ENCODE assay signal across 8 cellular contexts in genomic region chr17:4968166-4968915, GRCh38. TPM values are rescaled to one million over a fixed set of nuclear protein-coding genes. Genes with fewer than 3 reads are reported as not detected.
A peak's percentile ranks its signal among the peaks of the same experiment; 100 is the strongest.
DNase-seq lines count a peak whose midpoint lies in the region; ATAC-seq and TF ChIP-seq lines count a peak whose summit lies in the region.

No MANE protein-coding gene starts in this region.

- peaks cover 28% of the 10 kb centered on the region for H3K36me3 Mint-ChIP-seq in CD4-positive, CD25-positive, alpha-beta regulatory T cell

- H3K4me1 ChIP-seq in CD4-positive, CD25-positive, alpha-beta regulatory T cell (ENCODE audit: control insufficient read depth, insufficient read depth, low read length, poor library complexity, severe bottlenecking), result peaks cover 31% of the 10 kb centered on the region
- H3K4me1 ChIP-seq in osteoblast (ENCODE audit: insufficient read depth, low read length), result peaks cover 34% of the 10 kb centered on the region

- H3K4me1 Mint-ChIP-seq in CD4-positive, CD25-positive, alpha-beta regulatory T cell, result peaks cover 6 to 27% (median 22%) of the 10 kb centered on the region in 4 donors

- no peaks in the 10 kb centered on the region for H3K27me3 ChIP-seq in CD4-positive, CD25-positive, alpha-beta regulatory T cell (ENCODE audit: control insufficient read depth, insufficient read depth, low read length)
- no peaks in the 10 kb centered on the region for H3K27me3 ChIP-seq in osteoblast (ENCODE audit: insufficient read depth, low read length)

- H3K4me3 Mint-ChIP-seq in CD4-positive, CD25-positive, alpha-beta regulatory T cell, result no peak overlapping the region

- peak overlapping the region; percentile 72 for H2AFZ ChIP-seq in osteoblast (ENCODE audit: low read length)

- peaks cover 17% of the 10 kb centered on the region for H3K36me3 ChIP-seq in CD4-positive, CD25-positive, alpha-beta regulatory T cell (ENCODE audit: control insufficient read depth, insufficient read depth, low read length)
- peaks cover 27% of the 10 kb centered on the region for H3K36me3 ChIP-seq in osteoblast (ENCODE audit: insufficient read depth, low read length)

- TF ChIP-seq CTCF in VCaP (conservative IDR thresholded peaks at IDR 0.05) (no peak), osteoblast (IDR thresholded peaks at IDR 0.05; ENCODE audit: extremely low read depth, low read depth, low read length) (no peak)

- H3K27ac Mint-ChIP-seq in CD4-positive, CD25-positive, alpha-beta regulatory T cell, result no peak overlapping the region

- no peak for ATAC-seq in CD4-positive, CD25-positive, alpha-beta regulatory T cell (ENCODE audit: low read depth in 2 of 2)
- peak; percentile 0 for ATAC-seq in HG02588 (IDR thresholded peaks at IDR 0.05; ENCODE audit: unreplicated experiment)
- peak; percentile 0 for ATAC-seq in esophagus mucosa
- no peak for ATAC-seq in GM19452 (IDR thresholded peaks at IDR 0.05; ENCODE audit: unreplicated experiment)
- ATAC-seq in GM18870 (IDR thresholded peaks at IDR 0.05; ENCODE audit: unreplicated experiment), result no peak

- H4K20me1 ChIP-seq in osteoblast (ENCODE audit: insufficient read depth, low read length), result no peaks in the 10 kb centered on the region

- H3K27me3 Mint-ChIP-seq in CD4-positive, CD25-positive, alpha-beta regulatory T cell, result no peaks in the 10 kb centered on the region

- H3K9me3 ChIP-seq in CD4-positive, CD25-positive, alpha-beta regulatory T cell (ENCODE audit: control insufficient read depth in 2 of 2, low read length in 2 of 2), result no peaks in the 10 kb centered on the region
- H3K9me3 ChIP-seq in osteoblast (ENCODE audit: low read depth, low read length), result no peaks in the 10 kb centered on the region

- peak overlapping the region; percentile 90 for H3K4me2 ChIP-seq in osteoblast (ENCODE audit: insufficient read depth, low read length)

- H3K9me3 Mint-ChIP-seq in CD4-positive, CD25-positive, alpha-beta regulatory T cell, result no peaks in the 10 kb centered on the region

- H3K79me2 ChIP-seq in osteoblast (ENCODE audit: insufficient read depth, low read length), result peaks cover 17% of the 10 kb centered on the region

- peak overlapping the region; percentile 88 for H3K27ac ChIP-seq in CD4-positive, CD25-positive, alpha-beta regulatory T cell (ENCODE audit: insufficient read depth, low read length, poor library complexity, severe bottlenecking)
- H3K27ac ChIP-seq in VCaP, result peak overlapping the region; percentile 85
- peak overlapping the region; percentile 96 for H3K27ac ChIP-seq in osteoblast (ENCODE audit: low read depth, low read length)

- peak overlapping the region; percentile 69 for H3K4me3 ChIP-seq in CD4-positive, CD25-positive, alpha-beta regulatory T cell (ENCODE audit: low read depth, low read length)
- peak overlapping the region; percentile 89 for H3K4me3 ChIP-seq in osteoblast (ENCODE audit: insufficient read depth, low read length)

- DNase-seq in CD4-positive, CD25-positive, alpha-beta regulatory T cell, result peak in 1 of 3 donors; percentile 51
- DNase-seq in osteoblast (ENCODE audit: insufficient read length, low spot score, missing footprints) (no peak), DMS 273 (lab: John Stamatoyannopoulos, UW; ENCODE audit: unreplicated experiment) (no peak)

RNA-seq across cellular contexts. Expression of gene SPAG7, which starts 0.7 kb away (rescaled TPM):
- total RNA-seq in CD4-positive, CD25-positive, alpha-beta regulatory T cell, result 52.5 TPM
- polyA plus RNA-seq in CD4-positive, CD25-positive, alpha-beta regulatory T cell, result 100 to 1,000 TPM in 3 of 4 donors, 10 to 100 TPM in 1; 97.9 to 130 (median 106) TPM
- total RNA-seq in esophagus mucosa (65.7 TPM), osteoblast (34.0 and 39.8 TPM in 2 replicates)

RNA-seq across cellular contexts. Expression of gene ENO3, which starts 17.4 kb away (rescaled TPM):
- 11.7 TPM for total RNA-seq in CD4-positive, CD25-positive, alpha-beta regulatory T cell
- 1 to 10 TPM in 1 of 4 donors, under 1 TPM in 3; 0.29 to 1.6 (median 0.41) TPM for polyA plus RNA-seq in CD4-positive, CD25-positive, alpha-beta regulatory T cell
- 1.5 TPM for total RNA-seq in esophagus mucosa
- 2.9 TPM in 2 replicates for total RNA-seq in osteoblast

RNA-seq across cellular contexts. Expression of gene CAMTA2, which starts 19.1 kb away (rescaled TPM):
- total RNA-seq in CD4-positive, CD25-positive, alpha-beta regulatory T cell, result 69.8 TPM
- 1 to 10 TPM; 4.7 to 7.9 (median 6.0) TPM for polyA plus RNA-seq in CD4-positive, CD25-positive, alpha-beta regulatory T cell
- total RNA-seq in esophagus mucosa (23.8 TPM), osteoblast (14.7 and 19.2 TPM in 2 replicates)

RNA-seq across cellular contexts. Expression of gene PFN1, which starts 20.0 kb away (rescaled TPM):
- 865 TPM for total RNA-seq in CD4-positive, CD25-positive, alpha-beta regulatory T cell
- 1,000 to 10,000 TPM; 2,018 to 2,804 (median 2,386) TPM for polyA plus RNA-seq in CD4-positive, CD25-positive, alpha-beta regulatory T cell
- 455 TPM for total RNA-seq in esophagus mucosa
- total RNA-seq in osteoblast, result 347 and 425 TPM in 2 replicates

RNA-seq across cellular contexts. Expression of gene RNF167, which starts 28.3 kb away (rescaled TPM):
- total RNA-seq in CD4-positive, CD25-positive, alpha-beta regulatory T cell, result 105 TPM
- 10 to 100 TPM; 31.5 to 58.2 (median 45.9) TPM for polyA plus RNA-seq in CD4-positive, CD25-positive, alpha-beta regulatory T cell
- total RNA-seq in esophagus mucosa (79.2 TPM), osteoblast (25.3 and 26.5 TPM in 2 replicates)

Comparison
In these comparisons a context has a peak if more than half of its experiments do, and no peak if none do; other contexts are left out.
1. ATAC-seq: peak in HG02588 (single experiment) and esophagus mucosa (single experiment); none in CD4-positive, CD25-positive, alpha-beta regulatory T cell (0 of 2), GM19452 (single experiment) and GM18870 (single experiment).
2. Peak in every context shown above with its lines, with median percentiles within 50 percentile points of each other: H3K27ac ChIP-seq.